Comparison of ENCODE assay signal across 21 cellular contexts in the genomic region with DNA sequence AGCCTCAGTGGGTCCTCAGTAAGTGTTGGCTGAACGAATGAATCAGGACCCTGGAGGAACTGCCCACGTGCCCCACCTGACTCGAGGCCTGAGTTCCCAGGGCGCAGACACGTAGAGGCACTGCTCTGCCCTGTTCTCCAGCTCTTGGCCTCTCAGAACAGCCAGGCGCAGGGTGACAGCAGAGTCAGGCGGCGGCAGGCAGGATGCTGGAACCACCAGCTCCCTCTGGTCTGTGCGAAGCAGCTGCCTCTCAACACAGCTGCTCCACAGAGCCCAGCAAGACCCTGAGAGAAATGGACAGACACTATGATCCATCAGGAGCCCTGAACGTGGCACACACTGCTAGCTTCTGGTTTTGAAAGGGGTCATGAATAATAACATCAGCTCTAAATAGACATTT. TPM values are rescaled to one million over a fixed set of nuclear protein-coding genes. Genes with fewer than 3 reads are reported as not detected.
DNase-seq lines count a peak whose midpoint lies in the region.
"Had no signal": no experiment of that assay in that cellular context is flagged by ENCODE, and none has a peak within 500 bp of the region (broad histone marks: within the 10 kb centered on the region; RNA-seq: fewer than 3 reads in every experiment).

No MANE protein-coding gene starts in this region.

- DNase-seq in anterior cingulate cortex (lab: John Stamatoyannopoulos, UW) (peak in 38 of 58 donors; percentile 1 to 75 (median 26)), hypothalamus (lab: John Stamatoyannopoulos, UW) (peak in 27 of 51 donors; percentile 2 to 75 (median 30)), occipital lobe (lab: John Stamatoyannopoulos, UW) (peak; percentile 9), superior temporal gyrus (ENCODE audit: extremely low spot score) (peak; percentile 61), H4 (ENCODE audit: low spot score) (no peak), D341Med (ENCODE audit: low spot score) (no peak)
- DNase-seq in activated T-helper 2 cell treated with anti-CD3 and anti-CD28 coated beads, Interferon-gamma antibody, Interleukin-2, Interleukin-4, amounts not matched to agents 10 μg/mL and 5 μg/mL and 100 μg/mL, durations not matched to agents 14 hours and 24 hours and 36 hours (ENCODE audit: low spot score), result no peak
- DNase-seq: DMS79 treated with DMSO at 0.1 percent for 48 hours, H7, HFFc6, IMR-90, Karpas-422, NCI-H1417 treated with DMSO at 0.1 percent for 48 hours, NCI-H187 treated with DMSO at 0.1 percent for 48 hours, NCI-H226, NCI-H524, NCI-H82, SHP77 had no signal

- no peak overlapping the region for H3K27ac Mint-ChIP-seq in activated T-helper 2 cell treated with anti-CD3 and anti-CD28 coated beads, Interferon-gamma antibody, Interleukin-2, Interleukin-4, amounts not matched to agents 10 μg/mL and 5 μg/mL and 100 μg/mL, durations not matched to agents 14 hours and 24 hours and 36 hours
- H3K27ac Mint-ChIP-seq: HFFc6 had no signal

- no peaks in the 10 kb centered on the region for H3K36me3 Mint-ChIP-seq in activated T-helper 2 cell treated with anti-CD3 and anti-CD28 coated beads, Interferon-gamma antibody, Interleukin-2, Interleukin-4, amounts not matched to agents 10 μg/mL and 5 μg/mL and 100 μg/mL, durations not matched to agents 14 hours and 24 hours and 36 hours (ENCODE audit: low read depth)

- no peaks in the 10 kb centered on the region for H3K9me3 Mint-ChIP-seq in activated T-helper 2 cell treated with anti-CD3 and anti-CD28 coated beads, Interferon-gamma antibody, Interleukin-2, Interleukin-4, amounts not matched to agents 10 μg/mL and 5 μg/mL and 100 μg/mL, durations not matched to agents 14 hours and 24 hours and 36 hours
- H3K9me3 Mint-ChIP-seq: HFFc6 had no signal

- no peak overlapping the region for H3K4me3 Mint-ChIP-seq in activated T-helper 2 cell treated with anti-CD3 and anti-CD28 coated beads, Interferon-gamma antibody, Interleukin-2, Interleukin-4, amounts not matched to agents 10 μg/mL and 5 μg/mL and 100 μg/mL, durations not matched to agents 14 hours and 24 hours and 36 hours (ENCODE audit: low read depth)
- H3K4me3 Mint-ChIP-seq: HFFc6 had no signal

- H3K27me3 Mint-ChIP-seq in activated T-helper 2 cell treated with anti-CD3 and anti-CD28 coated beads, Interferon-gamma antibody, Interleukin-2, Interleukin-4, amounts not matched to agents 10 μg/mL and 5 μg/mL and 100 μg/mL, durations not matched to agents 14 hours and 24 hours and 36 hours (ENCODE audit: low read depth), result no peaks in the 10 kb centered on the region

- intact Hi-C loops in activated T-helper 2 cell treated with anti-CD3 and anti-CD28 coated beads, Interferon-gamma antibody, Interleukin-2, Interleukin-4, amounts not matched to agents 10 μg/mL and 5 μg/mL and 100 μg/mL, durations not matched to agents 14 hours and 24 hours and 36 hours (cut with micrococcal nuclease), result no loop called here

- H3K4me1 Mint-ChIP-seq in activated T-helper 2 cell treated with anti-CD3 and anti-CD28 coated beads, Interferon-gamma antibody, Interleukin-2, Interleukin-4, amounts not matched to agents 10 μg/mL and 5 μg/mL and 100 μg/mL, durations not matched to agents 14 hours and 24 hours and 36 hours (ENCODE audit: low read depth), result no peaks in the 10 kb centered on the region

RNA-seq across cellular contexts. Expression of gene BCO1, which starts 53.1 kb away (rescaled TPM):
- 0.31 TPM for total RNA-seq in occipital lobe
- total RNA-seq in H4 (2014; rRNA removed; shearing (Covaris generic)), result 0.94 and 1.4 TPM in 2 replicates
- total RNA-seq in activated T-helper 2 cell treated with anti-CD3 and anti-CD28 coated beads, Interferon-gamma antibody, Interleukin-2, Interleukin-4, amounts not matched to agents 10 μg/mL and 5 μg/mL and 100 μg/mL, durations not matched to agents 14 hours and 24 hours and 36 hours, result not detected in 2 replicates
- total RNA-seq: HFFc6, HT1080, IMR-90, MCF 10A, RPMI7951 had no signal

Comparison
In these comparisons a context has a peak if more than half of its experiments do, and no peak if none do; other contexts are left out.
1. DNase-seq: peak in anterior cingulate cortex (38 of 58), hypothalamus (27 of 51), occipital lobe (single experiment) and superior temporal gyrus (single experiment); none in H4 (single experiment), activated T-helper 2 cell treated with anti-CD3 and anti-CD28 coated beads, Interferon-gamma antibody, Interleukin-2, Interleukin-4, amounts not matched to agents 10 μg/mL and 5 μg/mL and 100 μg/mL, durations not matched to agents 14 hours and 24 hours and 36 hours (single experiment) and D341Med (single experiment).